22 cellular contexts compared by ENCODE assay signal in genomic region chrX:154530286-154530685, GRCh38. TPM values are rescaled to one million over a fixed set of nuclear protein-coding genes. Genes with fewer than 3 reads are reported as not detected.
DNase-seq lines count a peak whose midpoint lies in the region; ATAC-seq, FAIRE-seq and TF ChIP-seq lines count a peak whose summit lies in the region.
"Had no signal": no experiment of that assay in that cellular context is flagged by ENCODE, and none has a peak within 500 bp of the region (broad histone marks: within the 10 kb centered on the region; RNA-seq: fewer than 3 reads in every experiment).

No MANE protein-coding gene starts in this region.

- no peaks in the 10 kb centered on the region for H3K27me3 ChIP-seq in CD8-positive, alpha-beta T cell (ENCODE audit: insufficient read depth, low read length)
- H3K27me3 ChIP-seq in astrocyte (ENCODE audit: insufficient read depth, low read length), result no peaks in the 10 kb centered on the region

- H4K20me1 ChIP-seq in astrocyte (ENCODE audit: insufficient read depth, low read length), result peaks cover 4% of the 10 kb centered on the region

- DNase-seq in NCI-H748 (lab: John Stamatoyannopoulos, UW; ENCODE audit: unreplicated experiment) (peak; percentile 7), NCI-H748 treated with DMSO at 0.1 percent for 48 hours (lab: John Stamatoyannopoulos, UW) (no peak), astrocyte (ENCODE audit: low read depth) (no peak), progenitor cell of endocrine pancreas (ENCODE audit: low spot score, unreplicated experiment) (no peak), HEK293T (ENCODE audit: extremely low spot score) (no peak)
- DNase-seq in CD8-positive, alpha-beta T cell, result no peak
- DNase-seq: GDM1; H9; MV-4-11; NCI-H1436; NCI-H1930; NCI-H2171; NCI-H526; NK-92 treated with Interleukin-12 subunit alpha and Interleukin-12 subunit beta, amount 100 ng/mL, for 24 hours; Right ventricle myocardium superior; SW 1271 had no signal

- no peak for FAIRE-seq in astrocyte (lab: Jason Lieb, UNC)
- FAIRE-seq: A204.1, RCC 7860 had no signal

- peaks cover 25% of the 10 kb centered on the region for H3K4me1 Mint-ChIP-seq in CD8-positive, alpha-beta T cell (ENCODE audit: low read depth)
- H3K4me1 Mint-ChIP-seq in astrocyte (ENCODE audit: low read depth, unreplicated experiment), result peaks cover 2% of the 10 kb centered on the region
- H3K4me1 Mint-ChIP-seq in progenitor cell of endocrine pancreas (ENCODE audit: low read depth), result peaks cover 6% of the 10 kb centered on the region

- no peaks in the 10 kb centered on the region for H3K9me3 ChIP-seq in CD8-positive, alpha-beta T cell (ENCODE audit: low read length)
- H3K9me3 ChIP-seq in astrocyte (ENCODE audit: insufficient read depth, low read depth, low read length), result no peaks in the 10 kb centered on the region
- H3K9me3 ChIP-seq: BLaER1 had no signal

- H3K79me2 ChIP-seq in astrocyte (ENCODE audit: insufficient read depth, low read length), result no peaks in the 10 kb centered on the region

- POLR2A ChIA-PET in CD8-positive, alpha-beta T cell (lab: Charles Lee), result no interaction called here
- POLR2A ChIA-PET in HEK293T (lab: Yijun Ruan, JAX), result no interaction called here

- H3K27ac Mint-ChIP-seq in CD8-positive, alpha-beta T cell, result peak overlapping the region; percentile 32
- H3K27ac Mint-ChIP-seq in astrocyte (ENCODE audit: unreplicated experiment), result no peak overlapping the region
- peak overlapping the region; percentile 37 for H3K27ac Mint-ChIP-seq in progenitor cell of endocrine pancreas
- H3K27ac Mint-ChIP-seq: H9 had no signal

- H3K4me3 ChIP-seq in CD8-positive, alpha-beta T cell (ENCODE audit: low read depth, low read length), result no peak overlapping the region
- H3K4me3 ChIP-seq in astrocyte (ENCODE audit: insufficient read depth, low read depth, low read length), result no peak overlapping the region
- H3K4me3 ChIP-seq: BLaER1 had no signal

- no peaks in the 10 kb centered on the region for H3K9me3 Mint-ChIP-seq in CD8-positive, alpha-beta T cell
- H3K9me3 Mint-ChIP-seq in astrocyte (ENCODE audit: unreplicated experiment) (no peaks in the 10 kb centered on the region), progenitor cell of endocrine pancreas (ENCODE audit: low read depth) (peaks cover 6% of the 10 kb centered on the region)

- no peak overlapping the region for H2AFZ ChIP-seq in astrocyte (ENCODE audit: low read depth, low read length)

- H3K27me3 Mint-ChIP-seq in CD8-positive, alpha-beta T cell (ENCODE audit: low read depth), result no peaks in the 10 kb centered on the region
- no peaks in the 10 kb centered on the region for H3K27me3 Mint-ChIP-seq in astrocyte (ENCODE audit: low read depth, unreplicated experiment)
- H3K27me3 Mint-ChIP-seq in progenitor cell of endocrine pancreas, result no peaks in the 10 kb centered on the region

- peaks cover 28% of the 10 kb centered on the region for H3K36me3 Mint-ChIP-seq in CD8-positive, alpha-beta T cell
- peaks cover 3% of the 10 kb centered on the region for H3K36me3 Mint-ChIP-seq in astrocyte (ENCODE audit: low read depth, unreplicated experiment)
- H3K36me3 Mint-ChIP-seq in progenitor cell of endocrine pancreas (ENCODE audit: insufficient read depth), result peaks cover 3% of the 10 kb centered on the region

- CTCF ChIA-PET in CD8-positive, alpha-beta T cell (lab: Charles Lee), result interaction anchor here (1.1 kb wide), 1 partner anchor 157 kb away, joined by 3 read pairs; no protein-coding TSS in a partner anchor
- CTCF ChIA-PET in HEK293T (lab: Yijun Ruan, JAX), result no interaction called here

- H3K27ac ChIP-seq in CD8-positive, alpha-beta T cell (ENCODE audit: low read depth, low read length), result no peak overlapping the region
- H3K27ac ChIP-seq in astrocyte (ENCODE audit: low read depth, low read length), result no peak overlapping the region
- H3K27ac ChIP-seq: BLaER1, KMS-11 had no signal

- ATAC-seq in CD8-positive, alpha-beta T cell, result no peak
- ATAC-seq in HG03025 (IDR thresholded peaks at IDR 0.05; ENCODE audit: low FRiP score, unreplicated experiment), result no peak
- no peak for ATAC-seq in HG03095 (IDR thresholded peaks at IDR 0.05; ENCODE audit: unreplicated experiment)

- H3K4me1 ChIP-seq in CD8-positive, alpha-beta T cell (ENCODE audit: insufficient read depth, low read length), result peaks cover 25% of the 10 kb centered on the region
- peaks cover 14% of the 10 kb centered on the region for H3K4me1 ChIP-seq in astrocyte (ENCODE audit: insufficient read depth, low read length)

- H3K4me3 Mint-ChIP-seq in CD8-positive, alpha-beta T cell, result no peak overlapping the region
- peak overlapping the region; percentile 2 for H3K4me3 Mint-ChIP-seq in astrocyte (ENCODE audit: unreplicated experiment)
- no peak overlapping the region for H3K4me3 Mint-ChIP-seq in progenitor cell of endocrine pancreas (ENCODE audit: low read depth)
- H3K4me3 Mint-ChIP-seq: H9 had no signal

- intact Hi-C loops in CD8-positive, alpha-beta T cell (cut with DNase I, micrococcal nuclease), result loop anchor here in 1 of 2 experiments (5.0 kb wide), 2 partner anchors 118 to 213 kb away; partner anchors contain the start of gene TAFAZZIN

- no peak for TF ChIP-seq CTCF in CD8-positive, alpha-beta T cell (IDR thresholded peaks at IDR 0.05)
- TF ChIP-seq CTCF in astrocyte (IDR thresholded peaks at IDR 0.05; ENCODE audit: insufficient read depth, low read depth, low read length) (no peak), progenitor cell of endocrine pancreas (IDR thresholded peaks at IDR 0.05; ENCODE audit: unreplicated experiment) (no peak)

- no peak overlapping the region for H3K4me2 ChIP-seq in astrocyte (ENCODE audit: low read length)
- H3K4me2 ChIP-seq: BLaER1, KMS-11 had no signal

- peaks cover 17% of the 10 kb centered on the region for H3K36me3 ChIP-seq in CD8-positive, alpha-beta T cell (ENCODE audit: insufficient read depth, low read length)
- no peaks in the 10 kb centered on the region for H3K36me3 ChIP-seq in astrocyte (ENCODE audit: insufficient read depth, low read length)

- no peak overlapping the region for H3K9ac ChIP-seq in astrocyte (ENCODE audit: low read length)
- H3K9ac ChIP-seq: BLaER1, KMS-11 had no signal

TF ChIP-seq in HEK293T, 16 proteins besides CTCF, POLR2A, EP300 and RAD21:
- TF ChIP-seq TARDBP (IDR thresholded peaks at IDR 0.05), result no peak
- TF ChIP-seq SUZ12 (IDR thresholded peaks at IDR 0.05), result no peak
- TF ChIP-seq BHLHE40 (IDR thresholded peaks at IDR 0.05; ENCODE audit: borderline replicate concordance), result no peak
- TF ChIP-seq, protein P1, sequence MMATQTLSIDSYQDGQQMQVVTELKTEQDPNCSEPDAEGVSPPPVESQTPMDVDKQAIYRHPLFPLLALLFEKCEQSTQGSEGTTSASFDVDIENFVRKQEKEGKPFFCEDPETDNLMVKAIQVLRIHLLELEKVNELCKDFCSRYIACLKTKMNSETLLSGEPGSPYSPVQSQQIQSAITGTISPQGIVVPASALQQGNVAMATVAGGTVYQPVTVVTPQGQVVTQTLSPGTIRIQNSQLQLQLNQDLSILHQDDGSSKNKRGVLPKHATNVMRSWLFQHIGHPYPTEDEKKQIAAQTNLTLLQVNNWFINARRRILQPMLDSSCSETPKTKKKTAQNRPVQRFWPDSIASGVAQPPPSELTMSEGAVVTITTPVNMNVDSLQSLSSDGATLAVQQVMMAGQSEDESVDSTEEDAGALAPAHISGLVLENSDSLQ (IDR thresholded peaks at IDR 0.05), result no peak
- no peak for TF ChIP-seq FOXA1 (IDR thresholded peaks at IDR 0.05)
- no peak for TF ChIP-seq ARNT (IDR thresholded peaks at IDR 0.05)
- TF ChIP-seq SP1 (IDR thresholded peaks at IDR 0.05), result no peak
- TF ChIP-seq CTBP1 (IDR thresholded peaks at IDR 0.05; ENCODE audit: borderline replicate concordance), result no peak
- no peak for TF ChIP-seq ELF4 (IDR thresholded peaks at IDR 0.05)
- TF ChIP-seq LEF1 (IDR thresholded peaks at IDR 0.05; ENCODE audit: borderline replicate concordance), result no peak
- no peak for TF ChIP-seq FOXM1 (IDR thresholded peaks at IDR 0.05; ENCODE audit: borderline replicate concordance)
- TF ChIP-seq FOXK2 (IDR thresholded peaks at IDR 0.05), result no peak
- TF ChIP-seq HDGF (IDR thresholded peaks at IDR 0.05; ENCODE audit: borderline replicate concordance), result no peak

RNA-seq across cellular contexts. Expression of gene FAM3A, which starts 14.3 kb away (rescaled TPM):
- 10 to 100 TPM; 37.7 to 41.7 TPM for total RNA-seq in CD8-positive, alpha-beta T cell
- total RNA-seq in astrocyte (20.9 and 26.1 TPM in 2 replicates), progenitor cell of endocrine pancreas (29.5 and 34.3 TPM in 2 replicates)

RNA-seq across cellular contexts. Expression of gene G6PD, which starts 16.4 kb away (rescaled TPM):
- 10 to 100 TPM; 27.5 to 31.5 TPM for total RNA-seq in CD8-positive, alpha-beta T cell
- total RNA-seq in astrocyte (54.1 and 62.8 TPM in 2 replicates), progenitor cell of endocrine pancreas (47.7 and 55.1 TPM in 2 replicates)

RNA-seq across cellular contexts. Expression of gene IKBKG, which starts 17.1 kb away (rescaled TPM):
- total RNA-seq in CD8-positive, alpha-beta T cell, result 10 to 100 TPM; 34.7 to 37.4 TPM
- total RNA-seq in astrocyte (21.4 and 22.3 TPM in 2 replicates), progenitor cell of endocrine pancreas (16.7 and 19.1 TPM in 2 replicates)

RNA-seq across cellular contexts. Expression of gene SLC10A3, which starts 39.9 kb away (rescaled TPM):
- total RNA-seq in CD8-positive, alpha-beta T cell, result 10 to 100 TPM; 22.3 to 23.0 TPM
- total RNA-seq in astrocyte (24.4 and 27.3 TPM in 2 replicates), progenitor cell of endocrine pancreas (10.4 and 10.9 TPM in 2 replicates)

RNA-seq across cellular contexts. Expression of gene UBL4A, which starts 43.9 kb away (rescaled TPM):
- total RNA-seq in CD8-positive, alpha-beta T cell, result 1 to 10 TPM; 3.1 to 6.4 TPM
- total RNA-seq in astrocyte (25.8 and 26.2 TPM in 2 replicates), progenitor cell of endocrine pancreas (17.7 and 20.0 TPM in 2 replicates)
